In the genomic region with DNA sequence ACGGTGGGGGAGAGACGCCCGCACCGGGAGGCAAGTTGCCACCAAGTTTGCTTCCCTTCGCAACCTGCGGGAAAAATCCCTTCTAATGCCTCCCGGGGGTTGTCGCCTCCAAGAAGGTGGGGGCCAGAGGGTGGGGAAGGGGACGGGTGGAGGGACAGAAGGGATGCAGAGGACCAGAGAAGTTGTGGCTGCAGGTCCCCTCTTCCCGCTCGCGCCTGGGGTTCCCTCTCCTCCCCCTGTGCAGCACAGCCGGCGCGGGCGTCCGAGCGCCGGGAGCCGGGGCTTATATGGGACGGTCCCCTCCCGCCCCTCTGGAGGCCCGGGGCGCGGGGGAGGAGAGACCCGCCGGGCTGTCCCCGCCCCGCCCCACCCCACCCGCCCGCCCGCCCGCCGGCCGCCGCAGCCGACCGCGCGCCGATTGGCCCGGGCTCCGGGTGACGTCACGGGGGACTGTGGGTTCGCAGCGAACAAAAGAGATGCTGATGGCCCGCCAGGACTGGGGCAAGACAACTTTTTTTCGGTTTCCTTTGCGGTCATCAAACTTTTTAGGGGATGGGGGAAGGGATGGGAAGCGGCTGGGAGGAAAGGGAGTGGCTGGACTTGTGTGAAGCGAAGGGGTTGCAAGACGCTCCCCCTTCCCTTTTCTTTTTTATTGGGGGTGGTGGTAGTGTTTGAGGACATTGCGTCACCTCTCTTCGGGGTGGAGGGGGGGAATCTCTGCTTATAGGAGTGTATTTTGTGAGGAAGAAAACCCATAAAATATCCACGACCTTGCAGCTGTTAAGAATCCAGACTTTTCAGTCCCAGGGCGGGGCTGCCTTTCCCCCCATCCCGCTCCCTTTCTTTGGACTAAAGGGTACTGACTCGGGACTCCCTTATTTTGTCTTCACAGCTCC, we compare ENCODE assay signal across 1 cellular context.
TF ChIP-seq lines count a peak whose summit lies in the region.

A gene (minus strand): TSS at position 260 of the 896 bp plus-strand sequence. CDS start 266 bp downstream, outside the sequence.

TF ChIP-seq in HepG2, 621 proteins besides CTCF, POLR2A, EP300 and RAD21 (continued from another document and continues in another):
- TF ChIP-seq ZNF761 (CRISPR knock-in tag; conservative IDR thresholded peaks at IDR 0.05) (no peak; the same call in none of the 2 replicates), HIVEP1 (CRISPR knock-in tag; IDR thresholded peaks at IDR 0.05) (peak; percentile 84), GFI1 (CRISPR knock-in tag; IDR thresholded peaks at IDR 0.05; ENCODE audit: borderline replicate concordance) (peak; percentile 8; the same call in 1 of the 2 replicates), ZNF383 (CRISPR knock-in tag; IDR thresholded peaks at IDR 0.05; ENCODE audit: borderline replicate concordance) (no peak), MYNN (CRISPR knock-in tag; IDR thresholded peaks at IDR 0.05; ENCODE audit: low read depth) (peak; percentile 93; the same call in 1 of the 2 replicates), ZFP36L2 (CRISPR knock-in tag; IDR thresholded peaks at IDR 0.05) (no peak), ZNF333 (CRISPR knock-in tag; IDR thresholded peaks at IDR 0.05; ENCODE audit: borderline replicate concordance) (no peak), RELA (CRISPR knock-in tag; IDR thresholded peaks at IDR 0.05) (0 out of 2 replicates have a peak, but pooled peaks have one; percentile 77), ZNF331 (CRISPR knock-in tag; IDR thresholded peaks at IDR 0.05) (peak; percentile 90), ZNF614 (CRISPR knock-in tag; IDR thresholded peaks at IDR 0.05; ENCODE audit: borderline replicate concordance) (peak; percentile 96; the same call in 1 of the 2 replicates), RFX1 (IDR thresholded peaks at IDR 0.05) (no peak), ZNF841 (CRISPR knock-in tag; IDR thresholded peaks at IDR 0.05; ENCODE audit: borderline replicate concordance) (peak; percentile 94; the same call in 1 of the 2 replicates), NR2F6 (IDR thresholded peaks at IDR 0.05) (no peak), NR2F6 (CRISPR knock-in tag; IDR thresholded peaks at IDR 0.05) (0 out of 2 replicates have a peak, but pooled peaks have one; percentile 36), SRY (CRISPR knock-in tag; IDR thresholded peaks at IDR 0.05) (peak; percentile 85), ZNF530 (CRISPR knock-in tag; IDR thresholded peaks at IDR 0.05; ENCODE audit: low read depth) (no peak), IRX3 (CRISPR knock-in tag; IDR thresholded peaks at IDR 0.05; ENCODE audit: borderline replicate concordance, low read depth) (no peak; the same call in 1 of the 2 replicates), SRF (IDR thresholded peaks at IDR 0.05; ENCODE audit: low read depth, low read length) (peak; percentile 44; the same call in 1 of the 2 replicates)
- TF ChIP-seq, protein P1, sequence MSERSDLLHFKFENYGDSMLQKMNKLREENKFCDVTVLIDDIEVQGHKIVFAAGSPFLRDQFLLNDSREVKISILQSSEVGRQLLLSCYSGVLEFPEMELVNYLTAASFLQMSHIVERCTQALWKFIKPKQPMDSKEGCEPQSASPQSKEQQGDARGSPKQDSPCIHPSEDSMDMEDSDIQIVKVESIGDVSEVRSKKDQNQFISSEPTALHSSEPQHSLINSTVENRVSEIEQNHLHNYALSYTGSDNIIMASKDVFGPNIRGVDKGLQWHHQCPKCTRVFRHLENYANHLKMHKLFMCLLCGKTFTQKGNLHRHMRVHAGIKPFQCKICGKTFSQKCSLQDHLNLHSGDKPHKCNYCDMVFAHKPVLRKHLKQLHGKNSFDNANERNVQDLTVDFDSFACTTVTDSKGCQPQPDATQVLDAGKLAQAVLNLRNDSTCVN (CRISPR knock-in tag; IDR thresholded peaks at IDR 0.05; ENCODE audit: borderline replicate concordance), result peak; percentile 71; the same call in 1 of the 2 replicates
- TF ChIP-seq, protein P2, sequence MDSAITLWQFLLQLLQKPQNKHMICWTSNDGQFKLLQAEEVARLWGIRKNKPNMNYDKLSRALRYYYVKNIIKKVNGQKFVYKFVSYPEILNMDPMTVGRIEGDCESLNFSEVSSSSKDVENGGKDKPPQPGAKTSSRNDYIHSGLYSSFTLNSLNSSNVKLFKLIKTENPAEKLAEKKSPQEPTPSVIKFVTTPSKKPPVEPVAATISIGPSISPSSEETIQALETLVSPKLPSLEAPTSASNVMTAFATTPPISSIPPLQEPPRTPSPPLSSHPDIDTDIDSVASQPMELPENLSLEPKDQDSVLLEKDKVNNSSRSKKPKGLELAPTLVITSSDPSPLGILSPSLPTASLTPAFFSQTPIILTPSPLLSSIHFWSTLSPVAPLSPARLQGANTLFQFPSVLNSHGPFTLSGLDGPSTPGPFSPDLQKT (CRISPR knock-in tag; IDR thresholded peaks at IDR 0.05; ENCODE audit: borderline replicate concordance), result no peak
- TF ChIP-seq, protein P3, sequence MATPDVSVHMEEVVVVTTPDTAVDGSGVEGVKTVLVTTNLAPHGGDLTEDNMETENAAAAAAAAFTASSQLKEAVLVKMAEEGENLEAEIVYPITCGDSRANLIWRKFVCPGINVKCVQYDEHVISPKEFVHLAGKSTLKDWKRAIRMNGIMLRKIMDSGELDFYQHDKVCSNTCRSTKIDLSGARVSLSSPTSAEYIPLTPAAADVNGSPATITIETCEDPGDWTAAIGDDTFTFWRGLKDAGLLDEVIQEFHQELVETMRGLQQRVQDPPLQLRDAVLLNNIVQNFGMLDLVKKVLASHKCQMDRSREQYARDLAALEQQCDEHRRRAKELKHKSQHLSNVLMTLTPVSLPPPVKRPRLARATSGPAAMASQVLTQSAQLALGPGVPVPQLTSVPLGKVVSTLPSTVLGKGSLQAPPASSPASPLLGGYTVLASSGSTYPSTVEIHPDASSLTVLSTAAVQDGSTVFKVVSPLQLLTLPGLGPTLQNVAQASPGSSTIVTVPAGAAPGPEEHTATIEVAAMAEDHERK (CRISPR knock-in tag; IDR thresholded peaks at IDR 0.05; ENCODE audit: low read depth), result no peak
- TF ChIP-seq, protein P4, sequence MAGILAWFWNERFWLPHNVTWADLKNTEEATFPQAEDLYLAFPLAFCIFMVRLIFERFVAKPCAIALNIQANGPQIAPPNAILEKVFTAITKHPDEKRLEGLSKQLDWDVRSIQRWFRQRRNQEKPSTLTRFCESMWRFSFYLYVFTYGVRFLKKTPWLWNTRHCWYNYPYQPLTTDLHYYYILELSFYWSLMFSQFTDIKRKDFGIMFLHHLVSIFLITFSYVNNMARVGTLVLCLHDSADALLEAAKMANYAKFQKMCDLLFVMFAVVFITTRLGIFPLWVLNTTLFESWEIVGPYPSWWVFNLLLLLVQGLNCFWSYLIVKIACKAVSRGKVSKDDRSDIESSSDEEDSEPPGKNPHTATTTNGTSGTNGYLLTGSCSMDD (CRISPR knock-in tag; IDR thresholded peaks at IDR 0.05), result no peak
- TF ChIP-seq, protein P5, sequence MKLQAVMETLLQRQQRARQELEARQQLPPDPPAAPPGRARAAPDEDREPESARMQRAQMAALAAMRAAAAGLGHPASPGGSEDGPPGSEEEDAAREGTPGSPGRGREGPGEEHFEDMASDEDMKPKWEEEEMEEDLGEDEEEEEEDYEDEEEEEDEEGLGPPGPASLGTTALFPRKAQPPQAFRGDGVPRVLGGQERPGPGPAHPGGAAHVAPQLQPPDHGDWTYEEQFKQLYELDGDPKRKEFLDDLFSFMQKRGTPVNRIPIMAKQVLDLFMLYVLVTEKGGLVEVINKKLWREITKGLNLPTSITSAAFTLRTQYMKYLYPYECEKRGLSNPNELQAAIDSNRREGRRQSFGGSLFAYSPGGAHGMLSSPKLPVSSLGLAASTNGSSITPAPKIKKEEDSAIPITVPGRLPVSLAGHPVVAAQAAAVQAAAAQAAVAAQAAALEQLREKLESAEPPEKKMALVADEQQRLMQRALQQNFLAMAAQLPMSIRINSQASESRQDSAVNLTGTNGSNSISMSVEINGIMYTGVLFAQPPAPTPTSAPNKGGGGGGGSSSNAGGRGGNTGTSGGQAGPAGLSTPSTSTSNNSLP (IDR thresholded peaks at IDR 0.05; ENCODE audit: low read depth, low read length), result no peak
- TF ChIP-seq, protein P6, sequence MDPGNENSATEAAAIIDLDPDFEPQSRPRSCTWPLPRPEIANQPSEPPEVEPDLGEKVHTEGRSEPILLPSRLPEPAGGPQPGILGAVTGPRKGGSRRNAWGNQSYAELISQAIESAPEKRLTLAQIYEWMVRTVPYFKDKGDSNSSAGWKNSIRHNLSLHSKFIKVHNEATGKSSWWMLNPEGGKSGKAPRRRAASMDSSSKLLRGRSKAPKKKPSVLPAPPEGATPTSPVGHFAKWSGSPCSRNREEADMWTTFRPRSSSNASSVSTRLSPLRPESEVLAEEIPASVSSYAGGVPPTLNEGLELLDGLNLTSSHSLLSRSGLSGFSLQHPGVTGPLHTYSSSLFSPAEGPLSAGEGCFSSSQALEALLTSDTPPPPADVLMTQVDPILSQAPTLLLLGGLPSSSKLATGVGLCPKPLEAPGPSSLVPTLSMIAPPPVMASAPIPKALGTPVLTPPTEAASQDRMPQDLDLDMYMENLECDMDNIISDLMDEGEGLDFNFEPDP (CRISPR knock-in tag; conservative IDR thresholded peaks at IDR 0.05), result no peak
- TF ChIP-seq, protein P7, sequence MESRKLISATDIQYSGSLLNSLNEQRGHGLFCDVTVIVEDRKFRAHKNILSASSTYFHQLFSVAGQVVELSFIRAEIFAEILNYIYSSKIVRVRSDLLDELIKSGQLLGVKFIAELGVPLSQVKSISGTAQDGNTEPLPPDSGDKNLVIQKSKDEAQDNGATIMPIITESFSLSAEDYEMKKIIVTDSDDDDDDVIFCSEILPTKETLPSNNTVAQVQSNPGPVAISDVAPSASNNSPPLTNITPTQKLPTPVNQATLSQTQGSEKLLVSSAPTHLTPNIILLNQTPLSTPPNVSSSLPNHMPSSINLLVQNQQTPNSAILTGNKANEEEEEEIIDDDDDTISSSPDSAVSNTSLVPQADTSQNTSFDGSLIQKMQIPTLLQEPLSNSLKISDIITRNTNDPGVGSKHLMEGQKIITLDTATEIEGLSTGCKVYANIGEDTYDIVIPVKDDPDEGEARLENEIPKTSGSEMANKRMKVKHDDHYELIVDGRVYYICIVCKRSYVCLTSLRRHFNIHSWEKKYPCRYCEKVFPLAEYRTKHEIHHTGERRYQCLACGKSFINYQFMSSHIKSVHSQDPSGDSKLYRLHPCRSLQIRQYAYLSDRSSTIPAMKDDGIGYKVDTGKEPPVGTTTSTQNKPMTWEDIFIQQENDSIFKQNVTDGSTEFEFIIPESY (CRISPR knock-in tag; IDR thresholded peaks at IDR 0.05), result no peak; the same call in none of the 2 replicates
- TF ChIP-seq, protein P8, sequence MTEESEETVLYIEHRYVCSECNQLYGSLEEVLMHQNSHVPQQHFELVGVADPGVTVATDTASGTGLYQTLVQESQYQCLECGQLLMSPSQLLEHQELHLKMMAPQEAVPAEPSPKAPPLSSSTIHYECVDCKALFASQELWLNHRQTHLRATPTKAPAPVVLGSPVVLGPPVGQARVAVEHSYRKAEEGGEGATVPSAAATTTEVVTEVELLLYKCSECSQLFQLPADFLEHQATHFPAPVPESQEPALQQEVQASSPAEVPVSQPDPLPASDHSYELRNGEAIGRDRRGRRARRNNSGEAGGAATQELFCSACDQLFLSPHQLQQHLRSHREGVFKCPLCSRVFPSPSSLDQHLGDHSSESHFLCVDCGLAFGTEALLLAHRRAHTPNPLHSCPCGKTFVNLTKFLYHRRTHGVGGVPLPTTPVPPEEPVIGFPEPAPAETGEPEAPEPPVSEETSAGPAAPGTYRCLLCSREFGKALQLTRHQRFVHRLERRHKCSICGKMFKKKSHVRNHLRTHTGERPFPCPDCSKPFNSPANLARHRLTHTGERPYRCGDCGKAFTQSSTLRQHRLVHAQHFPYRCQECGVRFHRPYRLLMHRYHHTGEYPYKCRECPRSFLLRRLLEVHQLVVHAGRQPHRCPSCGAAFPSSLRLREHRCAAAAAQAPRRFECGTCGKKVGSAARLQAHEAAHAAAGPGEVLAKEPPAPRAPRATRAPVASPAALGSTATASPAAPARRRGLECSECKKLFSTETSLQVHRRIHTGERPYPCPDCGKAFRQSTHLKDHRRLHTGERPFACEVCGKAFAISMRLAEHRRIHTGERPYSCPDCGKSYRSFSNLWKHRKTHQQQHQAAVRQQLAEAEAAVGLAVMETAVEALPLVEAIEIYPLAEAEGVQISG (CRISPR knock-in tag; IDR thresholded peaks at IDR 0.05), result peak; percentile 59
- TF ChIP-seq, protein P9, sequence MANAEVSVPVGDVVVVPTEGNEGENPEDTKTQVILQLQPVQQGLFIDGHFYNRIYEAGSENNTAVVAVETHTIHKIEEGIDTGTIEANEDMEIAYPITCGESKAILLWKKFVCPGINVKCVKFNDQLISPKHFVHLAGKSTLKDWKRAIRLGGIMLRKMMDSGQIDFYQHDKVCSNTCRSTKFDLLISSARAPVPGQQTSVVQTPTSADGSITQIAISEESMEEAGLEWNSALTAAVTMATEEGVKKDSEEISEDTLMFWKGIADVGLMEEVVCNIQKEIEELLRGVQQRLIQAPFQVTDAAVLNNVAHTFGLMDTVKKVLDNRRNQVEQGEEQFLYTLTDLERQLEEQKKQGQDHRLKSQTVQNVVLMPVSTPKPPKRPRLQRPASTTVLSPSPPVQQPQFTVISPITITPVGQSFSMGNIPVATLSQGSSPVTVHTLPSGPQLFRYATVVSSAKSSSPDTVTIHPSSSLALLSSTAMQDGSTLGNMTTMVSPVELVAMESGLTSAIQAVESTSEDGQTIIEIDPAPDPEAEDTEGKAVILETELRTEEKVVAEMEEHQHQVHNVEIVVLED (CRISPR knock-in tag; IDR thresholded peaks at IDR 0.05; ENCODE audit: borderline replicate concordance), result peak; percentile 36; the same call in 1 of the 2 replicates
- TF ChIP-seq, protein P10, sequence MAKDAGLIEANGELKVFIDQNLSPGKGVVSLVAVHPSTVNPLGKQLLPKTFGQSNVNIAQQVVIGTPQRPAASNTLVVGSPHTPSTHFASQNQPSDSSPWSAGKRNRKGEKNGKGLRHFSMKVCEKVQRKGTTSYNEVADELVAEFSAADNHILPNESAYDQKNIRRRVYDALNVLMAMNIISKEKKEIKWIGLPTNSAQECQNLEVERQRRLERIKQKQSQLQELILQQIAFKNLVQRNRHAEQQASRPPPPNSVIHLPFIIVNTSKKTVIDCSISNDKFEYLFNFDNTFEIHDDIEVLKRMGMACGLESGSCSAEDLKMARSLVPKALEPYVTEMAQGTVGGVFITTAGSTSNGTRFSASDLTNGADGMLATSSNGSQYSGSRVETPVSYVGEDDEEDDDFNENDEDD (CRISPR knock-in tag; IDR thresholded peaks at IDR 0.05; ENCODE audit: borderline replicate concordance), result peak; percentile 44; the same call in 1 of the 2 replicates
- TF ChIP-seq, protein P11, sequence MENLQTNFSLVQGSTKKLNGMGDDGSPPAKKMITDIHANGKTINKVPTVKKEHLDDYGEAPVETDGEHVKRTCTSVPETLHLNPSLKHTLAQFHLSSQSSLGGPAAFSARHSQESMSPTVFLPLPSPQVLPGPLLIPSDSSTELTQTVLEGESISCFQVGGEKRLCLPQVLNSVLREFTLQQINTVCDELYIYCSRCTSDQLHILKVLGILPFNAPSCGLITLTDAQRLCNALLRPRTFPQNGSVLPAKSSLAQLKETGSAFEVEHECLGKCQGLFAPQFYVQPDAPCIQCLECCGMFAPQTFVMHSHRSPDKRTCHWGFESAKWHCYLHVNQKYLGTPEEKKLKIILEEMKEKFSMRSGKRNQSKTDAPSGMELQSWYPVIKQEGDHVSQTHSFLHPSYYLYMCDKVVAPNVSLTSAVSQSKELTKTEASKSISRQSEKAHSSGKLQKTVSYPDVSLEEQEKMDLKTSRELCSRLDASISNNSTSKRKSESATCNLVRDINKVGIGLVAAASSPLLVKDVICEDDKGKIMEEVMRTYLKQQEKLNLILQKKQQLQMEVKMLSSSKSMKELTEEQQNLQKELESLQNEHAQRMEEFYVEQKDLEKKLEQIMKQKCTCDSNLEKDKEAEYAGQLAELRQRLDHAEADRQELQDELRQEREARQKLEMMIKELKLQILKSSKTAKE (CRISPR knock-in tag; IDR thresholded peaks at IDR 0.05; ENCODE audit: borderline replicate concordance), result peak; percentile 67; the same call in 1 of the 2 replicates
- TF ChIP-seq, protein P12, sequence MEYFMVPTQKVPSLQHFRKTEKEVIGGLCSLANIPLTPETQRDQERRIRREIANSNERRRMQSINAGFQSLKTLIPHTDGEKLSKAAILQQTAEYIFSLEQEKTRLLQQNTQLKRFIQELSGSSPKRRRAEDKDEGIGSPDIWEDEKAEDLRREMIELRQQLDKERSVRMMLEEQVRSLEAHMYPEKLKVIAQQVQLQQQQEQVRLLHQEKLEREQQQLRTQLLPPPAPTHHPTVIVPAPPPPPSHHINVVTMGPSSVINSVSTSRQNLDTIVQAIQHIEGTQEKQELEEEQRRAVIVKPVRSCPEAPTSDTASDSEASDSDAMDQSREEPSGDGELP (IDR thresholded peaks at IDR 0.05; ENCODE audit: borderline replicate concordance, low read depth), result no peak
